In the genomic region with DNA sequence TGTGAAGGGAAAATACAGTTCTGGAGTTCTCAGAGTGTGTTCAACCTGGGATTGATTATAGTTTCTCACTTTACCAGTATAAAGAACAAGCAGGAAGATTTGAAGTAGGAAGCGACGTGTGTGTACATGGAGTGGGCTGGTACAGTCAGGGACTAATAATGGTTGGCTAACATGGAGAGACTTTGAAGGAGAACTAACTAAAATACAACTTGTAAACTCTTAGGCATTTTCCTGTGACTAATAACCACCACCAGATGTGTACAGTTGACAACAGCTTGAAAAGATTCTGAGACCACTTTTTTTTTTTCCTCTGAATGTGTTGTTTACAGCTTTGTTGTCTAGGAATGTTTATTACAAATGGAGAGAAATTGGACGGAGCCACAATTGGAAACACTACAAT, we compare ENCODE assay signal across 18 cellular contexts. TPM values are rescaled to one million over a fixed set of nuclear protein-coding genes. Genes with fewer than 3 reads are reported as not detected.
A peak's percentile ranks its signal among the peaks of the same experiment; 100 is the strongest.
DNase-seq lines count a peak whose midpoint lies in the region; ATAC-seq, FAIRE-seq and TF ChIP-seq lines count a peak whose summit lies in the region.
"Had no signal": no experiment of that assay in that cellular context is flagged by ENCODE, and none has a peak within 500 bp of the region (broad histone marks: within the 10 kb centered on the region; RNA-seq: fewer than 3 reads in every experiment).

No MANE protein-coding gene starts in this region.

- H3K27ac ChIP-seq in GM23248 (peak overlapping the region; percentile 74), astrocyte (ENCODE audit: low read depth, low read length) (peak overlapping the region; percentile 19), PC-9 (no peak overlapping the region)
- H3K27ac ChIP-seq: C4-2B, prostate gland, thoracic aorta had no signal

- WGBS in GM23248 (ENCODE audit: low coverage in 1 of 2, low lambda C conversion rate in 2 of 2, missing lambda C conversion rate in 2 of 2), 2 experiments: 2% methylated on average over 3 of the region's 3 CpGs

- H4K20me1 ChIP-seq in GM23248 (ENCODE audit: insufficient read depth) (no peaks in the 10 kb centered on the region), astrocyte (ENCODE audit: insufficient read depth, low read length) (no peaks in the 10 kb centered on the region), PC-9 (ENCODE audit: insufficient read depth) (no peaks in the 10 kb centered on the region)

- H2AFZ ChIP-seq in GM23248 (peak overlapping the region; percentile 40), astrocyte (ENCODE audit: low read depth, low read length) (no peak overlapping the region), PC-9 (no peak overlapping the region)

- no peaks in the 10 kb centered on the region for H3K27me3 ChIP-seq in GM23248 (replicated peaks; ENCODE audit: insufficient read depth)
- no peaks in the 10 kb centered on the region for H3K27me3 ChIP-seq in astrocyte (ENCODE audit: insufficient read depth, low read length)
- H3K27me3 ChIP-seq in PC-9 (ENCODE audit: insufficient read depth, low read depth): no peaks in the 10 kb centered on the region

- H3K4me2 ChIP-seq in GM23248 (ENCODE audit: unreplicated experiment): peak overlapping the region; percentile 70
- H3K4me2 ChIP-seq in astrocyte (ENCODE audit: low read length): peak overlapping the region; percentile 18
- H3K4me2 ChIP-seq in PC-9: no peak overlapping the region

- H3K4me1 Mint-ChIP-seq in astrocyte (ENCODE audit: low read depth, unreplicated experiment): peaks cover 15% of the 10 kb centered on the region
- H3K4me1 Mint-ChIP-seq in stimulated activated naive B cell treated with anti-CD40 and anti-IgM and Interleukin-4, amounts not matched to agents 10 μg/mL and 1 μg/mL and 100 μg/mL, for 72 hours: no peaks in the 10 kb centered on the region
- H3K4me1 Mint-ChIP-seq: activated naive CD4-positive, alpha-beta T cell treated with anti-CD3 and anti-CD28 coated beads, Interleukin-2, amount 50 U/mL, for 24 hours had no signal

- H3K9ac ChIP-seq in GM23248 (peak overlapping the region; percentile 35), astrocyte (ENCODE audit: low read length) (no peak overlapping the region)

- peak overlapping the region; percentile 60 for H3K27ac Mint-ChIP-seq in astrocyte (ENCODE audit: unreplicated experiment)
- H3K27ac Mint-ChIP-seq in stimulated activated naive B cell treated with anti-CD40 and anti-IgM and Interleukin-4, amounts not matched to agents 10 μg/mL and 1 μg/mL and 100 μg/mL, for 72 hours: no peak overlapping the region
- H3K27ac Mint-ChIP-seq: activated naive CD4-positive, alpha-beta T cell treated with anti-CD3 and anti-CD28 coated beads, Interleukin-2, amount 50 U/mL, for 24 hours; natural killer cell treated with Interleukin-12 subunit alpha and Interleukin-12 subunit beta and Interleukin-15 and Interleukin-18, amount 100 ng/mL, for 72 hours had no signal

- H3K9me3 ChIP-seq in GM23248 (ENCODE audit: low read depth) (no peaks in the 10 kb centered on the region), astrocyte (ENCODE audit: insufficient read depth, low read depth, low read length) (no peaks in the 10 kb centered on the region), PC-9 (ENCODE audit: insufficient read depth, low read depth) (no peaks in the 10 kb centered on the region; the same call in 1 of the 2 replicates)
- H3K9me3 ChIP-seq: prostate gland, thoracic aorta had no signal

- POLR2A ChIA-PET in PC-9 (lab: Charles Lee; ENCODE audit: unreplicated experiment): no interaction called here

- no TSS peak for BruUV-seq in PC-9 (replicated peaks; lab: Mats Ljungman, UMichigan)

- no peaks in the 10 kb centered on the region for H3K79me2 ChIP-seq in GM23248 (ENCODE audit: insufficient read depth)
- H3K79me2 ChIP-seq in astrocyte (ENCODE audit: insufficient read depth, low read length): no peaks in the 10 kb centered on the region
- no peaks in the 10 kb centered on the region for H3K79me2 ChIP-seq in PC-9 (ENCODE audit: low read depth)

- TF ChIP-seq CTCF in astrocyte (IDR thresholded peaks at IDR 0.05; ENCODE audit: insufficient read depth, low read depth, low read length) (no peak), fibroblast of the aortic adventitia (IDR thresholded peaks at IDR 0.05; ENCODE audit: insufficient read depth, low read length) (no peak), PC-9 (conservative IDR thresholded peaks at IDR 0.05) (no peak)

- H3K4me3 ChIP-seq in GM23248 (peak overlapping the region; percentile 25), astrocyte (ENCODE audit: insufficient read depth, low read depth, low read length) (no peak overlapping the region), fibroblast of the aortic adventitia (ENCODE audit: low read depth, low read length) (no peak overlapping the region), PC-9 (no peak overlapping the region)
- H3K4me3 ChIP-seq: prostate gland, thoracic aorta had no signal

- no peak for ATAC-seq in Right ventricle myocardium inferior
- no peak for ATAC-seq in stimulated activated naive B cell treated with anti-CD40 and anti-IgM and Interleukin-4, amounts not matched to agents 10 μg/mL and 1 μg/mL and 100 μg/mL, for 72 hours (replicated peaks)
- ATAC-seq: natural killer cell treated with Interleukin-12 subunit alpha and Interleukin-12 subunit beta and Interleukin-15 and Interleukin-18, amount 100 ng/mL, for 72 hours had no signal

- intact Hi-C loops in Right ventricle myocardium inferior (cut with DNase I): no loop called here
- intact Hi-C loops in PC-9 (cut with micrococcal nuclease; ENCODE audit: unreplicated experiment): no loop called here

- no peaks in the 10 kb centered on the region for H3K27me3 Mint-ChIP-seq in astrocyte (ENCODE audit: low read depth, unreplicated experiment)
- no peaks in the 10 kb centered on the region for H3K27me3 Mint-ChIP-seq in stimulated activated naive B cell treated with anti-CD40 and anti-IgM and Interleukin-4, amounts not matched to agents 10 μg/mL and 1 μg/mL and 100 μg/mL, for 72 hours
- H3K27me3 Mint-ChIP-seq: activated naive CD4-positive, alpha-beta T cell treated with anti-CD3 and anti-CD28 coated beads, Interleukin-2, amount 50 U/mL, for 24 hours; natural killer cell treated with Interleukin-12 subunit alpha and Interleukin-12 subunit beta and Interleukin-15 and Interleukin-18, amount 100 ng/mL, for 72 hours had no signal

- H3K36me3 ChIP-seq in GM23248 (ENCODE audit: low read depth) (no peaks in the 10 kb centered on the region), astrocyte (ENCODE audit: insufficient read depth, low read length) (no peaks in the 10 kb centered on the region), PC-9 (ENCODE audit: low read depth) (no peaks in the 10 kb centered on the region)
- H3K36me3 ChIP-seq: prostate gland, thoracic aorta had no signal

- H3K9me3 Mint-ChIP-seq in astrocyte (ENCODE audit: unreplicated experiment): peaks cover 3% of the 10 kb centered on the region
- H3K9me3 Mint-ChIP-seq in stimulated activated naive B cell treated with anti-CD40 and anti-IgM and Interleukin-4, amounts not matched to agents 10 μg/mL and 1 μg/mL and 100 μg/mL, for 72 hours: peaks cover 0 to 3% of the 10 kb centered on the region in 2 donors

- H3K36me3 Mint-ChIP-seq in astrocyte (ENCODE audit: low read depth, unreplicated experiment): no peaks in the 10 kb centered on the region
- no peaks in the 10 kb centered on the region for H3K36me3 Mint-ChIP-seq in stimulated activated naive B cell treated with anti-CD40 and anti-IgM and Interleukin-4, amounts not matched to agents 10 μg/mL and 1 μg/mL and 100 μg/mL, for 72 hours
- H3K36me3 Mint-ChIP-seq: activated naive CD4-positive, alpha-beta T cell treated with anti-CD3 and anti-CD28 coated beads, Interleukin-2, amount 50 U/mL, for 24 hours had no signal

- peaks cover 33% of the 10 kb centered on the region for H3F3A ChIP-seq in GM23248 (ENCODE audit: insufficient read depth)
- no peaks in the 10 kb centered on the region for H3F3A ChIP-seq in PC-9 (ENCODE audit: insufficient read depth, low read depth)

- in situ Hi-C loops in GM23248 (cut with MboI): no loop called here

- CTCF ChIA-PET in PC-9 (lab: Charles Lee): no interaction called here

- H3K4me3 Mint-ChIP-seq in astrocyte (ENCODE audit: unreplicated experiment): no peak overlapping the region
- no peak overlapping the region for H3K4me3 Mint-ChIP-seq in stimulated activated naive B cell treated with anti-CD40 and anti-IgM and Interleukin-4, amounts not matched to agents 10 μg/mL and 1 μg/mL and 100 μg/mL, for 72 hours
- H3K4me3 Mint-ChIP-seq: activated naive CD4-positive, alpha-beta T cell treated with anti-CD3 and anti-CD28 coated beads, Interleukin-2, amount 50 U/mL, for 24 hours; natural killer cell treated with Interleukin-12 subunit alpha and Interleukin-12 subunit beta and Interleukin-15 and Interleukin-18, amount 100 ng/mL, for 72 hours had no signal

- peaks cover 6% of the 10 kb centered on the region; the same call in 1 of the 2 replicates for H3K9me2 ChIP-seq in GM23248 (ENCODE audit: insufficient read depth)
- H3K9me2 ChIP-seq in PC-9 (ENCODE audit: insufficient read depth): no peaks in the 10 kb centered on the region

- DNase-seq in GM23248: peak; percentile 91
- DNase-seq in astrocyte (ENCODE audit: low read depth): peak; percentile 74
- peak; percentile 65 for DNase-seq in fibroblast of the aortic adventitia (ENCODE audit: low read depth)
- peak; percentile 47 for DNase-seq in stromal cell of bone marrow (ENCODE audit: low read depth)
- no peak for DNase-seq in Right ventricle myocardium inferior (ENCODE audit: missing footprints)
- no peak for DNase-seq in stimulated activated naive B cell treated with anti-CD40 and anti-IgM and Interleukin-4, amounts not matched to agents 10 μg/mL and 1 μg/mL and 100 μg/mL, for 72 hours
- DNase-seq in PC-9: no peak
- DNase-seq: activated CD4-positive, alpha-beta T cell treated with anti-CD3 and anti-CD28 coated beads, Interleukin-2, amount 50 U/mL, for 4 hours; activated T-cell treated with anti-CD3 and anti-CD28 coated beads, Interleukin-2, amount 50 U/mL, for 1 hour; caudate nucleus; effector CD4-positive, alpha-beta T cell; NCI-H345 had no signal

- peak; percentile 77 for FAIRE-seq in astrocyte (lab: Jason Lieb, UNC)
- FAIRE-seq: islet of Langerhans had no signal

- H3K4me1 ChIP-seq in GM23248 (ENCODE audit: insufficient read depth): peaks cover 24% of the 10 kb centered on the region
- no peaks in the 10 kb centered on the region for H3K4me1 ChIP-seq in astrocyte (ENCODE audit: insufficient read depth, low read length)
- no peaks in the 10 kb centered on the region for H3K4me1 ChIP-seq in PC-9 (replicated peaks; ENCODE audit: insufficient read depth)
- H3K4me1 ChIP-seq: prostate gland had no signal

RNA-seq across cellular contexts. Expression of gene POSTN, which starts 58.3 kb away (rescaled TPM):
- 184 and 196 TPM in 2 replicates for total RNA-seq in GM23248 (2014; rRNA removed; shearing (Covaris generic))
- 233 and 237 TPM in 2 replicates for polyA plus RNA-seq in GM23248 (2016; fragmentation: Nextera tagmentation; extraction: Ambion mirVana)
- total RNA-seq in astrocyte (18.6 and 26.6 TPM in 2 replicates), fibroblast of the aortic adventitia (ENCODE audit: low replicate concordance) (136 and 546 TPM in 2 replicates), Right ventricle myocardium inferior (4.4 TPM), PC-9 (2021) (not detected in 2 replicates)
- total RNA-seq: natural killer cell treated with Interleukin-12 subunit alpha and Interleukin-12 subunit beta and Interleukin-15 and Interleukin-18, amount 100 ng/mL, for 72 hours had no signal

Comparison
In these comparisons a context has a peak if more than half of its experiments do, and no peak if none do; other contexts are left out.
1. DNase-seq: peak in GM23248 (single experiment), astrocyte (single experiment), fibroblast of the aortic adventitia (single experiment) and stromal cell of bone marrow (single experiment); none in Right ventricle myocardium inferior (single experiment), stimulated activated naive B cell treated with anti-CD40 and anti-IgM and Interleukin-4, amounts not matched to agents 10 μg/mL and 1 μg/mL and 100 μg/mL, for 72 hours (single experiment) and PC-9 (0 of 2).